18 cellular contexts compared by ENCODE assay signal in the genomic region with DNA sequence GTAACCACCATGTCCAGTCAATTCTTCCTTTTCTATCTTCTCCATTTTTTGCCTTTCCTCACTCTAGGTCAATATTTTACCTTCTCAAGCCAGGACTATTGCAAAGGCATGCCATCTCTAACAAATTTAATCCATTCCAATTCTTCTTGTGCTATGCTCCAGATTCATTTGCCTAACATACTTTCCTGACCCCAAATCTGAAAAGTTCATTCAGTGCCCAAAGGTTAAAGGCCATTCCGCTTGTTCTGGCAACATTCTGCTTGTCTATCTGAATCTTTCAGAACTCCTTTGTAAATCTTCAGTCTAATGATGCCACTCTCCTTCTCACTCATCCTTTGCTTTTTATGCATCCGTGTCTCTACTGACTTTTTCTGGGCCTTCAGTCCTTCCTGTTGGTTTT. TPM values are rescaled to one million over a fixed set of nuclear protein-coding genes. Genes with fewer than 3 reads are reported as not detected.
DNase-seq lines count a peak whose midpoint lies in the region; ATAC-seq, FAIRE-seq and TF ChIP-seq lines count a peak whose summit lies in the region.
"Had no signal": no experiment of that assay in that cellular context is flagged by ENCODE, and none has a peak within 500 bp of the region (broad histone marks: within the 10 kb centered on the region; RNA-seq: fewer than 3 reads in every experiment).

No MANE protein-coding gene starts in this region.

- H3K27ac ChIP-seq in liver (ENCODE audit: low read depth in 1 of 2, low read length in 2 of 2) (peak overlapping the region in 1 of 2 donors; percentile 16), HepG2 (ENCODE audit: extremely low read length, insufficient read depth, low read length) (no peak overlapping the region), GM12878 (ENCODE audit: control insufficient read depth, insufficient read depth) (peak overlapping the region; percentile 6; the same call in 1 of the 2 replicates), osteoblast (ENCODE audit: low read depth, low read length) (no peak overlapping the region), body of pancreas (no peak overlapping the region)
- H3K27ac ChIP-seq: 22Rv1, BLaER1 had no signal

- H3K27ac Mint-ChIP-seq in type B pancreatic cell = no peak overlapping the region
- H3K27ac Mint-ChIP-seq: CD14-positive monocyte; CD4-positive, alpha-beta memory T cell; HFFc6 had no signal

- peaks cover 5% of the 10 kb centered on the region for H3K9me3 Mint-ChIP-seq in type B pancreatic cell
- H3K9me3 Mint-ChIP-seq: HFFc6 had no signal

- 40% methylated on average over 2 of the region's 2 CpGs for WGBS in liver
- 3% methylated on average over 2 of the region's 2 CpGs for WGBS in HepG2 (ENCODE audit: low lambda C conversion rate)
- 50% methylated on average over 2 of the region's 2 CpGs for WGBS in GM12878 (ENCODE audit: insufficient coverage, insufficient replicate concordance, low lambda C conversion rate, missing lambda C conversion rate)
- WGBS in body of pancreas, 2 donors = 48 to 50% methylated on average over 2 of the region's 2 CpGs

- DNase-seq in HepG2 (ENCODE audit: low spot score) = no peak
- DNase-seq in GM12878 (ENCODE audit: low read depth, low spot score) = no peak
- no peak for DNase-seq in osteoblast (ENCODE audit: insufficient read length, low spot score, missing footprints)
- no peak for DNase-seq in type B pancreatic cell (ENCODE audit: extremely low spot score, unreplicated experiment)
- DNase-seq in body of pancreas = no peak
- DNase-seq in iPS-NIHi11 (ENCODE audit: low spot score) = no peak
- DNase-seq: CD4-positive, alpha-beta memory T cell; DMS153; DMS79; GDM1; GOT3; H7; HFFc6 had no signal

- no peak for TF ChIP-seq EP300 in HepG2 (IDR thresholded peaks at IDR 0.05; ENCODE audit: low read depth in 2 of 2, low read length in 2 of 2)
- no peak for TF ChIP-seq EP300 in HepG2 (CRISPR knock-in tag; IDR thresholded peaks at IDR 0.05; ENCODE audit: borderline replicate concordance)
- TF ChIP-seq EP300 in GM12878 (IDR thresholded peaks at IDR 0.05; ENCODE audit: borderline replicate concordance in 1 of 2, control insufficient read depth in 1 of 2, low read depth in 2 of 2, low read length in 2 of 2) = no peak

- H3K4me2 ChIP-seq in HepG2 (ENCODE audit: low read depth, low read length) (no peak overlapping the region), GM12878 (ENCODE audit: control insufficient read depth, insufficient read depth) (peak overlapping the region; percentile 14; the same call in 1 of the 2 replicates), osteoblast (ENCODE audit: insufficient read depth, low read length) (no peak overlapping the region)
- H3K4me2 ChIP-seq: BLaER1 had no signal

- H3K9me3 ChIP-seq in liver (ENCODE audit: control insufficient read depth in 4 of 4, low read length in 3 of 4) = no peaks in the 10 kb centered on the region
- no peaks in the 10 kb centered on the region for H3K9me3 ChIP-seq in HepG2 (ENCODE audit: low read length)
- H3K9me3 ChIP-seq in GM12878 (replicated peaks; ENCODE audit: control insufficient read depth, insufficient read depth, low read length) = no peaks in the 10 kb centered on the region
- H3K9me3 ChIP-seq in osteoblast (ENCODE audit: low read depth, low read length) = no peaks in the 10 kb centered on the region
- no peaks in the 10 kb centered on the region for H3K9me3 ChIP-seq in body of pancreas

- peaks cover 4% of the 10 kb centered on the region for H3K4me1 Mint-ChIP-seq in type B pancreatic cell (ENCODE audit: unreplicated experiment)
- H3K4me1 Mint-ChIP-seq: CD14-positive monocyte; CD4-positive, alpha-beta memory T cell had no signal

- H4K20me1 ChIP-seq in HepG2 (ENCODE audit: insufficient read depth, low read length) (no peaks in the 10 kb centered on the region), GM12878 (ENCODE audit: control insufficient read depth, insufficient read depth) (no peaks in the 10 kb centered on the region), osteoblast (ENCODE audit: insufficient read depth, low read length) (no peaks in the 10 kb centered on the region)
- H4K20me1 ChIP-seq: BLaER1 had no signal

- POLR2A ChIA-PET in HepG2 (lab: Yijun Ruan, JAX) (no interaction called here), GM12878 (lab: Charles Lee) (no interaction called here)

- H3K9ac ChIP-seq in liver (ENCODE audit: low read depth in 1 of 2, low read length in 2 of 2) = peak overlapping the region in 1 of 2 donors; percentile 7
- H3K9ac ChIP-seq in HepG2 (ENCODE audit: insufficient read depth, low read depth, low read length) = no peak overlapping the region
- no peak overlapping the region for H3K9ac ChIP-seq in GM12878 (ENCODE audit: control insufficient read depth, insufficient read depth, low read length)
- H3K9ac ChIP-seq: BLaER1 had no signal

- BruUV-seq in HepG2 (replicated peaks; lab: Mats Ljungman, UMichigan) (no TSS peak), GM12878 (replicated peaks; lab: Mats Ljungman, UMichigan) (no TSS peak)

- H2AFZ ChIP-seq in HepG2 (ENCODE audit: low read length) (no peak overlapping the region), GM12878 (ENCODE audit: control insufficient read depth, low read depth, low read length) (no peak overlapping the region; the same call in 1 of the 2 replicates), osteoblast (ENCODE audit: low read length) (peak overlapping the region; percentile 2)

- SMC1A ChIA-PET in GM12878 (lab: Charles Lee; ENCODE audit: uncharacterized antibody, unreplicated experiment) = no interaction called here

- H3K36me3 ChIP-seq in liver (ENCODE audit: control insufficient read depth in 4 of 4, insufficient read depth in 3 of 4, low read depth in 1 of 4, low read length in 3 of 4) = no peaks in the 10 kb centered on the region
- H3K36me3 ChIP-seq in HepG2 (replicated peaks in 1 of 2; ENCODE audit: control insufficient read depth in 1 of 2, insufficient read depth in 2 of 2, low read length in 2 of 2) = no peaks in the 10 kb centered on the region
- H3K36me3 ChIP-seq in GM12878 (ENCODE audit: control insufficient read depth in 2 of 2, insufficient read depth in 2 of 2, low read length in 1 of 2) = no peaks in the 10 kb centered on the region
- no peaks in the 10 kb centered on the region for H3K36me3 ChIP-seq in osteoblast (ENCODE audit: insufficient read depth, low read length)
- H3K36me3 ChIP-seq in body of pancreas (replicated peaks in 1 of 2; ENCODE audit: insufficient read depth in 1 of 2, low read depth in 2 of 2) = no peaks in the 10 kb centered on the region
- H3K36me3 ChIP-seq: BLaER1 had no signal

- H3K4me3 Mint-ChIP-seq in type B pancreatic cell = no peak overlapping the region
- H3K4me3 Mint-ChIP-seq: CD14-positive monocyte; CD4-positive, alpha-beta memory T cell; HFFc6 had no signal

- no peak for ATAC-seq in HepG2
- ATAC-seq in GM12878 = no peak
- no peak for ATAC-seq in body of pancreas
- ATAC-seq: HCT116 had no signal

- H3K4me1 ChIP-seq in liver (ENCODE audit: control insufficient read depth in 4 of 4, insufficient read depth in 4 of 4, low read length in 3 of 4) (peaks cover 2 to 27% (median 23%) of the 10 kb centered on the region in 4 donors), HepG2 (ENCODE audit: insufficient read depth, low read length) (peaks cover 21% of the 10 kb centered on the region), GM12878 (ENCODE audit: control insufficient read depth, insufficient read depth, low read length) (peaks cover 11% of the 10 kb centered on the region), osteoblast (ENCODE audit: insufficient read depth, low read length) (peaks cover 20% of the 10 kb centered on the region), body of pancreas (no peaks in the 10 kb centered on the region)
- H3K4me1 ChIP-seq: BLaER1 had no signal

- TF ChIP-seq CTCF in liver (IDR thresholded peaks at IDR 0.05; ENCODE audit: low read depth, low read length, missing input control) (no peak), HepG2 (CRISPR knock-in tag; IDR thresholded peaks at IDR 0.05) (no peak), GM12878 (IDR thresholded peaks at IDR 0.05 in 2 of 3, conservative IDR thresholded peaks at IDR 0.05 in 1 of 3; ENCODE audit: control insufficient read depth in 2 of 3, extremely low read depth in 1 of 3, insufficient read depth in 1 of 3, low read depth in 3 of 3, low read length in 3 of 3) (no peak), osteoblast (IDR thresholded peaks at IDR 0.05; ENCODE audit: extremely low read depth, low read depth, low read length) (no peak), type B pancreatic cell (conservative IDR thresholded peaks at IDR 0.05) (no peak), body of pancreas (IDR thresholded peaks at IDR 0.05) (no peak)

- RAD21 ChIA-PET in GM12878 (lab: Charles Lee; ENCODE audit: unreplicated experiment) = no interaction called here

- FAIRE-seq in HepG2 (lab: Jason Lieb, UNC) (no peak), GM12878 (lab: Jason Lieb, UNC) (no peak)

- no peaks in the 10 kb centered on the region for H3K36me3 Mint-ChIP-seq in type B pancreatic cell
- H3K36me3 Mint-ChIP-seq: CD14-positive monocyte; CD4-positive, alpha-beta memory T cell had no signal

- H3K79me2 ChIP-seq in HepG2 (ENCODE audit: insufficient read depth, low read length) (no peaks in the 10 kb centered on the region), GM12878 (ENCODE audit: control insufficient read depth, insufficient read depth, low read length) (no peaks in the 10 kb centered on the region), osteoblast (ENCODE audit: insufficient read depth, low read length) (no peaks in the 10 kb centered on the region)

- TF ChIP-seq RAD21 in liver (IDR thresholded peaks at IDR 0.05) (peak; percentile 6 to 26), HepG2 (CRISPR knock-in tag; IDR thresholded peaks at IDR 0.05) (no peak), GM12878 (IDR thresholded peaks at IDR 0.05; ENCODE audit: insufficient read depth, low read depth, low read length) (no peak)

- no peaks in the 10 kb centered on the region for H3K27me3 Mint-ChIP-seq in type B pancreatic cell

- CTCF ChIA-PET in HepG2 (lab: Yijun Ruan, JAX; ENCODE audit: low intra/inter-chr PET ratio, low total read pairs) (no interaction called here), GM12878 (lab: Yijun Ruan, JAX) (no interaction called here)

- in situ Hi-C loops in HepG2 (cut with HindIII; ENCODE audit: extremely low pct_ligation_motif_present, low pct_unique_long_range_greater_than_20kb) = loop anchor here (10.0 kb wide), 1 partner anchor 52 kb away; no protein-coding TSS in a partner anchor
- in situ Hi-C loops in GM12878 (cut with MboI) = no loop called here

- TF ChIP-seq POLR2A in HepG2 (IDR thresholded peaks at IDR 0.05; ENCODE audit: insufficient read depth in 1 of 2, low read depth in 2 of 2, low read length in 2 of 2) = no peak
- TF ChIP-seq POLR2A in GM12878 (IDR thresholded peaks at IDR 0.05; ENCODE audit: low read depth, low read length) = no peak
- TF ChIP-seq POLR2A in body of pancreas (IDR thresholded peaks at IDR 0.05) = no peak

- H3K4me3 ChIP-seq in liver (ENCODE audit: low read depth in 1 of 3, low read length in 3 of 3) (no peak overlapping the region), HepG2 (replicated peaks in 1 of 3; ENCODE audit: insufficient read depth in 1 of 3, low read depth in 2 of 3, low read length in 3 of 3) (no peak overlapping the region), GM12878 (no peak overlapping the region; the same call in 1 of the 2 replicates), osteoblast (ENCODE audit: insufficient read depth, low read length) (no peak overlapping the region), body of pancreas (no peak overlapping the region)
- H3K4me3 ChIP-seq: BLaER1 had no signal

- H3K27me3 ChIP-seq in liver (ENCODE audit: control insufficient read depth in 4 of 4, insufficient read depth in 4 of 4, low read length in 3 of 4) = no peaks in the 10 kb centered on the region
- no peaks in the 10 kb centered on the region for H3K27me3 ChIP-seq in HepG2 (ENCODE audit: control insufficient read depth in 1 of 2, insufficient read depth in 2 of 2, low read length in 2 of 2)
- no peaks in the 10 kb centered on the region for H3K27me3 ChIP-seq in GM12878 (replicated peaks in 1 of 2; ENCODE audit: control insufficient read depth in 2 of 2, insufficient read depth in 2 of 2, low read length in 1 of 2)
- no peaks in the 10 kb centered on the region for H3K27me3 ChIP-seq in osteoblast (ENCODE audit: insufficient read depth, low read length)
- no peaks in the 10 kb centered on the region for H3K27me3 ChIP-seq in body of pancreas
- H3K27me3 ChIP-seq: BLaER1 had no signal

- intact Hi-C loops in HepG2 (cut with micrococcal nuclease; ENCODE audit: unreplicated experiment) (no loop called here), GM12878 (cut with micrococcal nuclease; ENCODE audit: unreplicated experiment) (no loop called here), body of pancreas (cut with DNase I) (no loop called here)

RNA-seq across cellular contexts. Expression of gene THAP10, which starts 15.6 kb away (rescaled TPM):
- under 1 TPM; 0.42 to 0.70 TPM for total RNA-seq in liver
- under 1 TPM; 0.76 to 0.87 TPM for polyA plus RNA-seq in liver
- 0.64 and 0.66 TPM in 2 replicates for total RNA-seq in HepG2 (2016; rRNA removed; fragmentation: Illumina TruSeq; extraction: Trizol)
- total RNA-seq in HepG2 (2016; cell fraction: cytosol; rRNA removed; fragmentation: Illumina TruSeq; extraction: Trizol; ENCODE audit: low read depth) = 0.79 TPM in 1 of 2 replicates, not detected in the other
- total RNA-seq in HepG2 (2016; cell fraction: insoluble cytoplasmic fraction; rRNA removed; fragmentation: Illumina TruSeq; extraction: Trizol) = 0.61 and 1.1 TPM in 2 replicates
- 0.37 and 0.52 TPM in 2 replicates for total RNA-seq in HepG2 (2016; cell fraction: membrane; rRNA removed; fragmentation: Illumina TruSeq; extraction: Trizol)
- total RNA-seq in HepG2 (2016; cell fraction: nucleus; rRNA removed; fragmentation: Illumina TruSeq; extraction: Trizol) = 0.56 and 0.84 TPM in 2 replicates
- 0.46 and 0.69 TPM in 2 replicates for polyA plus RNA-seq in HepG2 (2011; rRNA removed)
- 0.51 and 0.56 TPM in 2 replicates for polyA plus RNA-seq in HepG2 (2011; cell fraction: cytosol; rRNA removed)
- polyA plus RNA-seq in HepG2 (2011; cell fraction: nucleus; rRNA removed) = 0.68 and 0.69 TPM in 2 replicates
- 1.1 and 1.4 TPM in 2 replicates for polyA plus RNA-seq in HepG2 (2012)
- polyA plus RNA-seq in HepG2 (2016; cell fraction: cytosol; fragmentation: Illumina TruSeq; extraction: Trizol; ENCODE audit: low read depth) = 0.17 and 0.35 TPM in 2 replicates
- 1.3 and 1.6 TPM in 2 replicates for polyA plus RNA-seq in HepG2 (2016; cell fraction: insoluble cytoplasmic fraction; fragmentation: Illumina TruSeq; extraction: Trizol; ENCODE audit: low read depth)
- polyA plus RNA-seq in HepG2 (2016; cell fraction: membrane; fragmentation: Illumina TruSeq; extraction: Trizol; ENCODE audit: low read depth) = 0.53 and 0.68 TPM in 2 replicates
- polyA plus RNA-seq in HepG2 (2016; cell fraction: nucleus; fragmentation: Illumina TruSeq; extraction: Trizol; ENCODE audit: insufficient read depth, low read depth) = 0.99 and 1.2 TPM in 2 replicates
- 0.36 and 0.82 TPM in 2 replicates for polyA minus RNA-seq in HepG2 (2011; rRNA and poly(A)+ RNA removed; ENCODE audit: low replicate concordance)
- polyA minus RNA-seq in HepG2 (2011; cell fraction: cytosol; rRNA and poly(A)+ RNA removed) = 0.40 and 0.62 TPM in 2 replicates
- 0.25 and 0.64 TPM in 2 replicates for polyA minus RNA-seq in HepG2 (2011; cell fraction: nucleus; rRNA and poly(A)+ RNA removed)
- total RNA-seq in GM12878 (2013; cell fraction: nucleolus; rRNA removed) = 0.20 and 0.25 TPM in 2 replicates
- total RNA-seq in GM12878 (2014; rRNA removed) = 1.3 and 1.4 TPM in 2 replicates
- total RNA-seq in GM12878 (2014; rRNA removed; fragmentation: Illumina TruSeq; extraction: Trizol) = 0.76 and 1.1 TPM in 2 replicates
- 1.5 and 1.9 TPM in 2 replicates for total RNA-seq in GM12878 (2021)
- polyA plus RNA-seq in GM12878 (2011; ENCODE audit: low read depth) = 0.26 TPM
- polyA plus RNA-seq in GM12878 (2011; rRNA removed) = 0.40 and 0.41 TPM in 2 replicates
- polyA plus RNA-seq in GM12878 (2011; cell fraction: cytosol; rRNA removed) = 0.27 and 0.43 TPM in 2 replicates
- 0.22 and 0.34 TPM in 2 replicates for polyA plus RNA-seq in GM12878 (2011; cell fraction: nucleus; rRNA removed)
- polyA plus RNA-seq in GM12878 (2012) = 0.35 and 1.3 TPM in 2 replicates
- polyA plus RNA-seq in GM12878 (2014; fragmentation: Illumina TruSeq; extraction: Trizol) = 1.6 and 2.1 TPM in 2 replicates
- under 1 TPM; 0.35 to 0.39 TPM for polyA plus RNA-seq in GM12878 (2014; fragmentation: Nextera tagmentation; extraction: Ambion mirVana)
- 0.91 and 2.2 TPM in 2 replicates for polyA plus RNA-seq in GM12878 (2014; rRNA removed)
- 1 to 10 TPM; 5.1 to 5.2 TPM for polyA plus RNA-seq in GM12878 (2016; fragmentation: Nextera tagmentation; extraction: Ambion mirVana)
- polyA minus RNA-seq in GM12878 (2011; rRNA and poly(A)+ RNA removed) = 0.15 TPM in 2 replicates
- 0.94 TPM in 1 of 2 replicates, not detected in the other for polyA minus RNA-seq in GM12878 (2011; cell fraction: cytosol; rRNA and poly(A)+ RNA removed)
- polyA minus RNA-seq in GM12878 (2011; cell fraction: nucleus; rRNA and poly(A)+ RNA removed) = 0.24 and 0.38 TPM in 2 replicates
- total RNA-seq in osteoblast = 1.1 and 1.8 TPM in 2 replicates
- total RNA-seq in type B pancreatic cell (ENCODE audit: low replicate concordance) = 2.7 and 5.3 TPM in 2 replicates
- total RNA-seq in body of pancreas = 1 to 10 TPM; 1.3 to 3.0 TPM

RNA-seq across cellular contexts. Expression of gene LRRC49, which starts 15.9 kb away (rescaled TPM):
- total RNA-seq in liver = 1 to 10 TPM in 1 of 2 donors, under 1 TPM in 1; 0.33 to 1.1 TPM
- under 1 TPM; 0.20 to 0.29 TPM for polyA plus RNA-seq in liver
- 1.00 and 2.0 TPM in 2 replicates for total RNA-seq in HepG2 (2016; rRNA removed; fragmentation: Illumina TruSeq; extraction: Trizol)
- 0.35 and 0.51 TPM in 2 replicates for total RNA-seq in HepG2 (2016; cell fraction: cytosol; rRNA removed; fragmentation: Illumina TruSeq; extraction: Trizol; ENCODE audit: low read depth)
- total RNA-seq in HepG2 (2016; cell fraction: insoluble cytoplasmic fraction; rRNA removed; fragmentation: Illumina TruSeq; extraction: Trizol) = 1.4 and 1.6 TPM in 2 replicates
- 1.1 and 1.3 TPM in 2 replicates for total RNA-seq in HepG2 (2016; cell fraction: membrane; rRNA removed; fragmentation: Illumina TruSeq; extraction: Trizol)
- 2.0 and 3.1 TPM in 2 replicates for total RNA-seq in HepG2 (2016; cell fraction: nucleus; rRNA removed; fragmentation: Illumina TruSeq; extraction: Trizol)
- 0.42 and 0.57 TPM in 2 replicates for polyA plus RNA-seq in HepG2 (2011; rRNA removed)
- polyA plus RNA-seq in HepG2 (2011; cell fraction: cytosol; rRNA removed) = 0.11 and 0.23 TPM in 2 replicates
- 0.19 and 0.45 TPM in 2 replicates for polyA plus RNA-seq in HepG2 (2011; cell fraction: nucleus; rRNA removed)
- polyA plus RNA-seq in HepG2 (2012) = 0.51 and 1.1 TPM in 2 replicates
- polyA plus RNA-seq in HepG2 (2016; cell fraction: cytosol; fragmentation: Illumina TruSeq; extraction: Trizol; ENCODE audit: low read depth) = 0.29 and 0.34 TPM in 2 replicates
- polyA plus RNA-seq in HepG2 (2016; cell fraction: insoluble cytoplasmic fraction; fragmentation: Illumina TruSeq; extraction: Trizol; ENCODE audit: low read depth) = 0.80 and 0.97 TPM in 2 replicates
- 0.23 and 0.52 TPM in 2 replicates for polyA plus RNA-seq in HepG2 (2016; cell fraction: membrane; fragmentation: Illumina TruSeq; extraction: Trizol; ENCODE audit: low read depth)
- polyA plus RNA-seq in HepG2 (2016; cell fraction: nucleus; fragmentation: Illumina TruSeq; extraction: Trizol; ENCODE audit: insufficient read depth, low read depth) = 0.44 and 2.6 TPM in 2 replicates
- polyA minus RNA-seq in HepG2 (2011; rRNA and poly(A)+ RNA removed; ENCODE audit: low replicate concordance) = 1.3 and 6.6 TPM in 2 replicates
- not detected in 2 replicates for polyA minus RNA-seq in HepG2 (2011; cell fraction: cytosol; rRNA and poly(A)+ RNA removed)
- 2.7 TPM in 2 replicates for polyA minus RNA-seq in HepG2 (2011; cell fraction: nucleus; rRNA and poly(A)+ RNA removed)
- 34.5 and 36.4 TPM in 2 replicates for total RNA-seq in GM12878 (2013; cell fraction: nucleolus; rRNA removed)
- 3.0 and 5.3 TPM in 2 replicates for total RNA-seq in GM12878 (2014; rRNA removed)
- 3.2 and 4.2 TPM in 2 replicates for total RNA-seq in GM12878 (2014; rRNA removed; fragmentation: Illumina TruSeq; extraction: Trizol)
- total RNA-seq in GM12878 (2021) = 2.9 and 3.7 TPM in 2 replicates
- polyA plus RNA-seq in GM12878 (2011; ENCODE audit: low read depth) = 2.3 TPM
- 2.6 and 3.8 TPM in 2 replicates for polyA plus RNA-seq in GM12878 (2011; rRNA removed)
- 0.90 and 1.4 TPM in 2 replicates for polyA plus RNA-seq in GM12878 (2011; cell fraction: cytosol; rRNA removed)
- 2.5 and 3.2 TPM in 2 replicates for polyA plus RNA-seq in GM12878 (2011; cell fraction: nucleus; rRNA removed)
- 1.2 and 1.7 TPM in 2 replicates for polyA plus RNA-seq in GM12878 (2012)
- polyA plus RNA-seq in GM12878 (2014; fragmentation: Illumina TruSeq; extraction: Trizol) = 2.6 and 3.2 TPM in 2 replicates
- polyA plus RNA-seq in GM12878 (2014; fragmentation: Nextera tagmentation; extraction: Ambion mirVana) = 1 to 10 TPM; 1.5 to 3.1 TPM
- 1.3 and 1.4 TPM in 2 replicates for polyA plus RNA-seq in GM12878 (2014; rRNA removed)
- polyA plus RNA-seq in GM12878 (2016; fragmentation: Nextera tagmentation; extraction: Ambion mirVana) = 1 to 10 TPM; 2.8 to 3.7 TPM
- 1.3 and 1.8 TPM in 2 replicates for polyA minus RNA-seq in GM12878 (2011; rRNA and poly(A)+ RNA removed)
- polyA minus RNA-seq in GM12878 (2011; cell fraction: cytosol; rRNA and poly(A)+ RNA removed) = not detected in 2 replicates
- 5.0 and 7.6 TPM in 2 replicates for polyA minus RNA-seq in GM12878 (2011; cell fraction: nucleus; rRNA and poly(A)+ RNA removed)
- 13.0 and 18.1 TPM in 2 replicates for total RNA-seq in osteoblast
- 6.7 and 13.4 TPM in 2 replicates for total RNA-seq in type B pancreatic cell (ENCODE audit: low replicate concordance)
- 1 to 10 TPM; 3.0 to 7.3 TPM for total RNA-seq in body of pancreas

RNA-seq across cellular contexts. Expression of gene LARP6, which starts 22.7 kb away (rescaled TPM):
- 1 to 10 TPM in 1 of 2 donors, under 1 TPM in 1; 0.89 to 1.2 TPM for total RNA-seq in liver
- polyA plus RNA-seq in liver = 1 to 10 TPM; 1.8 to 2.9 TPM
- total RNA-seq in HepG2 (2016; rRNA removed; fragmentation: Illumina TruSeq; extraction: Trizol) = 2.9 and 3.0 TPM in 2 replicates
- total RNA-seq in HepG2 (2016; cell fraction: cytosol; rRNA removed; fragmentation: Illumina TruSeq; extraction: Trizol; ENCODE audit: low read depth) = 7.4 and 9.4 TPM in 2 replicates
- 3.1 and 3.9 TPM in 2 replicates for total RNA-seq in HepG2 (2016; cell fraction: insoluble cytoplasmic fraction; rRNA removed; fragmentation: Illumina TruSeq; extraction: Trizol)
- 5.3 and 6.4 TPM in 2 replicates for total RNA-seq in HepG2 (2016; cell fraction: membrane; rRNA removed; fragmentation: Illumina TruSeq; extraction: Trizol)
- 1.5 and 1.8 TPM in 2 replicates for total RNA-seq in HepG2 (2016; cell fraction: nucleus; rRNA removed; fragmentation: Illumina TruSeq; extraction: Trizol)
- polyA plus RNA-seq in HepG2 (2011; rRNA removed) = 8.2 and 9.7 TPM in 2 replicates
- polyA plus RNA-seq in HepG2 (2011; cell fraction: cytosol; rRNA removed) = 6.4 and 8.2 TPM in 2 replicates
- polyA plus RNA-seq in HepG2 (2011; cell fraction: nucleus; rRNA removed) = 4.1 and 4.2 TPM in 2 replicates
- 11.1 and 11.6 TPM in 2 replicates for polyA plus RNA-seq in HepG2 (2012)
- polyA plus RNA-seq in HepG2 (2016; cell fraction: cytosol; fragmentation: Illumina TruSeq; extraction: Trizol; ENCODE audit: low read depth) = 11.8 and 12.8 TPM in 2 replicates
- 3.1 and 3.3 TPM in 2 replicates for polyA plus RNA-seq in HepG2 (2016; cell fraction: insoluble cytoplasmic fraction; fragmentation: Illumina TruSeq; extraction: Trizol; ENCODE audit: low read depth)
- 6.5 and 8.6 TPM in 2 replicates for polyA plus RNA-seq in HepG2 (2016; cell fraction: membrane; fragmentation: Illumina TruSeq; extraction: Trizol; ENCODE audit: low read depth)
- polyA plus RNA-seq in HepG2 (2016; cell fraction: nucleus; fragmentation: Illumina TruSeq; extraction: Trizol; ENCODE audit: insufficient read depth, low read depth) = 2.3 and 4.2 TPM in 2 replicates
- 5.9 and 25.3 TPM in 2 replicates for polyA minus RNA-seq in HepG2 (2011; rRNA and poly(A)+ RNA removed; ENCODE audit: low replicate concordance)
- 1.8 and 2.5 TPM in 2 replicates for polyA minus RNA-seq in HepG2 (2011; cell fraction: cytosol; rRNA and poly(A)+ RNA removed)
- 2.6 and 3.2 TPM in 2 replicates for polyA minus RNA-seq in HepG2 (2011; cell fraction: nucleus; rRNA and poly(A)+ RNA removed)
- total RNA-seq in GM12878 (2013; cell fraction: nucleolus; rRNA removed) = 3.5 and 4.7 TPM in 2 replicates
- 4.4 and 6.9 TPM in 2 replicates for total RNA-seq in GM12878 (2014; rRNA removed)
- 2.1 and 3.0 TPM in 2 replicates for total RNA-seq in GM12878 (2014; rRNA removed; fragmentation: Illumina TruSeq; extraction: Trizol)
- total RNA-seq in GM12878 (2021) = 3.4 and 3.5 TPM in 2 replicates
- 1.2 TPM for polyA plus RNA-seq in GM12878 (2011; ENCODE audit: low read depth)
- polyA plus RNA-seq in GM12878 (2011; rRNA removed) = 7.9 and 8.9 TPM in 2 replicates
- 5.9 TPM in 2 replicates for polyA plus RNA-seq in GM12878 (2011; cell fraction: cytosol; rRNA removed)
- 3.0 and 3.1 TPM in 2 replicates for polyA plus RNA-seq in GM12878 (2011; cell fraction: nucleus; rRNA removed)
- polyA plus RNA-seq in GM12878 (2012) = 3.6 and 4.0 TPM in 2 replicates
- polyA plus RNA-seq in GM12878 (2014; fragmentation: Illumina TruSeq; extraction: Trizol) = 2.7 TPM in 2 replicates
- polyA plus RNA-seq in GM12878 (2014; fragmentation: Nextera tagmentation; extraction: Ambion mirVana) = 1 to 10 TPM in 1 of 2 experiments, under 1 TPM in 1; 0.74 to 1.2 TPM
- polyA plus RNA-seq in GM12878 (2014; rRNA removed) = 4.7 and 5.7 TPM in 2 replicates
- 10 to 100 TPM; 13.1 to 14.6 TPM for polyA plus RNA-seq in GM12878 (2016; fragmentation: Nextera tagmentation; extraction: Ambion mirVana)
- 1.8 and 2.5 TPM in 2 replicates for polyA minus RNA-seq in GM12878 (2011; rRNA and poly(A)+ RNA removed)
- 2.0 TPM in 1 of 2 replicates, not detected in the other for polyA minus RNA-seq in GM12878 (2011; cell fraction: cytosol; rRNA and poly(A)+ RNA removed)
- 1.9 and 2.7 TPM in 2 replicates for polyA minus RNA-seq in GM12878 (2011; cell fraction: nucleus; rRNA and poly(A)+ RNA removed)
- 76.0 and 77.4 TPM in 2 replicates for total RNA-seq in osteoblast
- total RNA-seq in type B pancreatic cell (ENCODE audit: low replicate concordance) = 13.9 and 15.7 TPM in 2 replicates
- total RNA-seq in body of pancreas = 10 to 100 TPM; 20.0 to 44.2 TPM
- total RNA-seq: CD4-positive, alpha-beta memory T cell had no signal
- polyA plus RNA-seq: CD14-positive monocyte; CD4-positive, alpha-beta memory T cell had no signal
